In the genomic region with DNA sequence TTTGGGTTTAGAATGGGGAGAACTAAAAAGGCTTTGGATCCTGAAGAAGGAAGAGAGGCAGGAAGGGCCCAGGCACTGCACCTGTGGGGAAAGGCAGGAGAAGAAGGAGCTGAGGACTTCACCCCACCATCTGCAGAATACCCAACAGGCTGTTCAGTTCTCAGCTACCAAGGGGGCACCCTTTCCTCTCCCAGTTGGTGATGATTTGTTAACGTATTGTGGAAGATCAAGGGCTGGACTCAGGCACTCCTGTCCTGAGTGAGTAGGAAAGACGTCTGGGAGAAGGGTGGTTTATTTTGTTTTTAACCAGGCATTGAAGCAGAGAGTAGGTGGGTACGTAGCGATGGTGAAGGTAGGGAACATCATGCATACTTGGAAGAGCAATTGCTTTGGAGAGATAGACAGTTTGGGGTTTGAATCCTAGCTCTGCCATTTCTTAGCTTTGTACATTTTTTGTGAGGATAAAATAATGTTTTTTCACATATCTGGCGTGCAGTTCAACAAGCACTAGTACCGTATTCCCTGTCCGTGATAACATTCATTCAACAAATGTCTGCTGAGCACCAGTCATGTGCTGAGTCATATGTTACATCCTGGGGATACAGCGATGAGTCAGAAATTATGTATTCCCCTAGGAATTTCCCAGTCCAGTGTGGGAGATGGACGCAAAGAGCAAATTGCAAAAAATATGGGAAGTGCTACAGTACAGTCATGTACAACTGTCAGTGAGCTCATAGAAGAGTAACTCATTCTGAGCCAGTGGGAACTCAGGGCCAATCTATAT, we compare ENCODE assay signal across 8 cellular contexts. TPM values are rescaled to one million over a fixed set of nuclear protein-coding genes. Genes with fewer than 3 reads are reported as not detected.
A peak's percentile ranks its signal among the peaks of the same experiment; 100 is the strongest.
DNase-seq lines count a peak whose midpoint lies in the region; TF ChIP-seq lines count a peak whose summit lies in the region.

No MANE protein-coding gene starts in this region.

- DNase-seq in AG08395 (ENCODE audit: low spot score) (peak; percentile 96), dedifferentiated amniotic fluid mesenchymal stem cell (ENCODE audit: extremely low spot score) (peak; percentile 98), mesothelial cell of epicardium (ENCODE audit: low spot score in 2 of 2, unreplicated experiment in 2 of 2) (no peak), NCI-H2227 (lab: John Stamatoyannopoulos, UW; ENCODE audit: unreplicated experiment) (no peak), H7 (no peak), spleen (no peak)
- no peak for DNase-seq in effector CD8-positive, alpha-beta T cell (lab: John Stamatoyannopoulos, UW)

- H3K36me3 ChIP-seq in Loucy (ENCODE audit: insufficient read depth, low read length): no peaks in the 10 kb centered on the region
- no peaks in the 10 kb centered on the region for H3K36me3 ChIP-seq in H7 (replicated peaks; ENCODE audit: control insufficient read depth, insufficient read depth, low read length)
- H3K36me3 ChIP-seq in spleen: no peaks in the 10 kb centered on the region

- peak overlapping the region; percentile 88 for H3K4me2 ChIP-seq in Loucy (ENCODE audit: low read depth, low read length, poor library complexity, severe bottlenecking)

- intact Hi-C loops in spleen (cut with DNase I; ENCODE audit: low total_unique reads): no loop called here

- no peak overlapping the region for H2AFZ ChIP-seq in Loucy (ENCODE audit: low read length)

- peak overlapping the region in 4 of 8 donors; percentile 26 to 85 (median 44) for H3K27ac ChIP-seq in spleen

- H3F3A ChIP-seq in Loucy (ENCODE audit: low read depth): no peaks in the 10 kb centered on the region

- 66 to 83% (median 77%) methylated on average over 9 of the region's 9 CpGs for WGBS in spleen, 5 donors

- H3K9me2 ChIP-seq in Loucy (replicated peaks; ENCODE audit: low read depth, low read length): no peaks in the 10 kb centered on the region

- peak overlapping the region; percentile 34 for H3K4me3 Mint-ChIP-seq in mesothelial cell of epicardium

- H3K4me1 ChIP-seq in Loucy (ENCODE audit: insufficient read depth, low read length, poor library complexity, severe bottlenecking) (peaks cover 49% of the 10 kb centered on the region), spleen (peaks cover 7 to 34% (median 23%) of the 10 kb centered on the region in 6 donors)

- H3K9me3 ChIP-seq in Loucy (ENCODE audit: insufficient read depth, low read depth, low read length) (no peaks in the 10 kb centered on the region), spleen (no peaks in the 10 kb centered on the region)

- no peaks in the 10 kb centered on the region for H3K27me3 ChIP-seq in Loucy (ENCODE audit: insufficient read depth, low read length, poor library complexity, severe bottlenecking)
- H3K27me3 ChIP-seq in H7 (ENCODE audit: control insufficient read depth, insufficient read depth, low read length): no peaks in the 10 kb centered on the region
- no peaks in the 10 kb centered on the region for H3K27me3 ChIP-seq in spleen (replicated peaks in 1 of 7)

- peak overlapping the region; percentile 94 for H3K4me3 ChIP-seq in Loucy (ENCODE audit: low read length, poor library complexity, severe bottlenecking)
- no peak overlapping the region for H3K4me3 ChIP-seq in H7 (ENCODE audit: insufficient read depth, low read depth, low read length)
- no peak overlapping the region for H3K4me3 ChIP-seq in spleen

- no peaks in the 10 kb centered on the region for H3K9me3 Mint-ChIP-seq in mesothelial cell of epicardium

- H3K36me3 Mint-ChIP-seq in mesothelial cell of epicardium: peaks cover 4% of the 10 kb centered on the region

- peak overlapping the region; percentile 88 for H3K9ac ChIP-seq in Loucy (ENCODE audit: low read depth, low read length, poor library complexity, severe bottlenecking)

- H4K20me1 ChIP-seq in Loucy (ENCODE audit: insufficient read depth, low read length, poor library complexity, severe bottlenecking): peaks cover 18% of the 10 kb centered on the region

- H3K27ac Mint-ChIP-seq in mesothelial cell of epicardium: peak overlapping the region; percentile 73

- peaks cover 60% of the 10 kb centered on the region for H3K79me2 ChIP-seq in Loucy (ENCODE audit: insufficient read depth, low read length)

- TF ChIP-seq CTCF in Loucy (conservative IDR thresholded peaks at IDR 0.05; ENCODE audit: low read length) (no peak), mesothelial cell of epicardium (IDR thresholded peaks at IDR 0.05; ENCODE audit: unreplicated experiment) (no peak), spleen (IDR thresholded peaks at IDR 0.05 in 8 of 11, conservative IDR thresholded peaks at IDR 0.05 in 3 of 11) (no peak)

- peaks cover 32% of the 10 kb centered on the region for H3K4me1 Mint-ChIP-seq in mesothelial cell of epicardium

- TF ChIP-seq POLR2A in spleen (IDR thresholded peaks at IDR 0.05): no peak

- H3K27me3 Mint-ChIP-seq in mesothelial cell of epicardium (ENCODE audit: low read depth): no peaks in the 10 kb centered on the region

RNA-seq across cellular contexts. Expression of a gene that starts 2.1 kb away (rescaled TPM):
- 34.7 to 36.6 TPM (median 35.4 TPM) in 3 replicates for total RNA-seq in mesothelial cell of epicardium
- 36.9 and 44.5 TPM in 2 replicates for total RNA-seq in H7 (2014; rRNA removed; shearing (Covaris generic))
- total RNA-seq in spleen: 10 to 100 TPM in 6 of 7 donors, 1 to 10 TPM in 1; 7.4 to 20.8 (median 13.1) TPM
- 10 to 100 TPM in 1 of 3 donors, 1 to 10 TPM in 2; 8.7 to 10.4 (median 9.0) TPM for polyA plus RNA-seq in spleen

RNA-seq across cellular contexts. Expression of a gene that starts 43.9 kb away (rescaled TPM):
- 19.6 to 25.5 TPM (median 24.3 TPM) in 3 replicates for total RNA-seq in mesothelial cell of epicardium
- total RNA-seq in H7 (2014; rRNA removed; shearing (Covaris generic)): 30.6 and 36.9 TPM in 2 replicates
- under 1 TPM in 1 of 7 donors, not detected in 6; 0.13 TPM for total RNA-seq in spleen
- under 1 TPM in 2 of 3 donors, not detected in 1; 0.03 to 0.05 TPM for polyA plus RNA-seq in spleen

Comparison
In these comparisons a context has a peak if more than half of its experiments do, and no peak if none do; other contexts are left out.
1. DNase-seq: peak in AG08395 (single experiment) and dedifferentiated amniotic fluid mesenchymal stem cell (single experiment); none in mesothelial cell of epicardium (0 of 2), NCI-H2227 (single experiment), effector CD8-positive, alpha-beta T cell (single experiment), H7 (single experiment) and spleen (single experiment).
2. RNA of a gene that starts 43.9 kb away (total RNA-seq): 30.6 to 36.9 TPM in H7 and 19.6 to 25.5 TPM in mesothelial cell of epicardium; 0.13 TPM in spleen; every median in the first group is over 10 times any median in the second.